In the genomic region with DNA sequence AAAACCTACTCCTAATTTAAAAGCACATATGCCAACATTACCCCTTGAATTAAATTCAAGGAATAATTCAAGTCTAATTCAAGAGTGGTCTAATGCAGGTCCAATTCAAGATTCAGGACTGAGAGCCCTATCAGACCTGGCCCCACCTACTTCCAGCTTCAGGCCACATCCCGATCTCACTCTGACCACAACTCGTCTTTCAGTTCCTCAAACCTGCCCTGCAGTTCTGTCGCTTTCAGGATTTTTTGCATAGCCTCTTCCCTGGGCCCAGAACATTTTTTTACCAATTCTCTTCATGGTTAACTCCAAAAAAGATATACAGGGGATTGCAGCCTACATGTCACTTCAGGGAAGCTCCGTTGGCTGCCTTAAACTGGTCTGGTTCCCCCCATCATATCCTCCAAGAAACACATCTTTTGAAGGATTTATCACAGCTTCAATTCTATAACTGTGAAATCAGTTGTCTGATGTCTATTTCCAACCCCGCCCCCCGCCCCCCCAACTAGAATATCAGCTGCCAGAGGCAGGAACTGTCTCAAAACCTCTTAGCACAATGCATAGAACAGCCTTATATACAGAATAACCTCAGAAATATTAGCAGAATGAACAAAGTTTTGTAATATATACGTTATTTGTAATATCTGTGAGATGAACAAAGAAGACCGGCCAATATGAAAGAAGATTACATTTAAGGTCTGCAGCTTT, we compare ENCODE assay signal across 8 cellular contexts. TPM values are rescaled to one million over a fixed set of nuclear protein-coding genes. Genes with fewer than 3 reads are reported as not detected.
DNase-seq lines count a peak whose midpoint lies in the region; ATAC-seq lines count a peak whose summit lies in the region.

No MANE protein-coding gene starts in this region.

- H3K27ac Mint-ChIP-seq in T-helper 2 cell treated with Interferon-gamma antibody and Interleukin-4, amounts not matched to agents 5 μg/mL and 100 μg/mL, for 36 hours = peak overlapping the region; percentile 4
- H3K27ac Mint-ChIP-seq in natural killer cell treated with Interleukin-12 subunit alpha and Interleukin-12 subunit beta and Interleukin-15 and Interleukin-18, amount 100 ng/mL, for 72 hours = peak overlapping the region; percentile 89 to 93

- H3K4me1 Mint-ChIP-seq in T-helper 2 cell treated with Interferon-gamma antibody and Interleukin-4, amounts not matched to agents 5 μg/mL and 100 μg/mL, for 36 hours (ENCODE audit: low read depth) = peaks cover 62% of the 10 kb centered on the region
- H3K4me1 Mint-ChIP-seq in natural killer cell treated with Interleukin-12 subunit alpha and Interleukin-12 subunit beta and Interleukin-15 and Interleukin-18, amount 100 ng/mL, for 72 hours (ENCODE audit: low read depth in 2 of 2) = peaks cover 84 to 85% of the 10 kb centered on the region in 2 donors

- no peaks in the 10 kb centered on the region for H3K9me3 Mint-ChIP-seq in T-helper 2 cell treated with Interferon-gamma antibody and Interleukin-4, amounts not matched to agents 5 μg/mL and 100 μg/mL, for 36 hours
- peaks cover 3% of the 10 kb centered on the region for H3K9me3 Mint-ChIP-seq in natural killer cell treated with Interleukin-12 subunit alpha and Interleukin-12 subunit beta and Interleukin-15 and Interleukin-18, amount 100 ng/mL, for 72 hours

- peak overlapping the region; percentile 63 for H3K4me3 Mint-ChIP-seq in T-helper 2 cell treated with Interferon-gamma antibody and Interleukin-4, amounts not matched to agents 5 μg/mL and 100 μg/mL, for 36 hours
- peak overlapping the region; percentile 90 for H3K4me3 Mint-ChIP-seq in natural killer cell treated with Interleukin-12 subunit alpha and Interleukin-12 subunit beta and Interleukin-15 and Interleukin-18, amount 100 ng/mL, for 72 hours

- H3K36me3 Mint-ChIP-seq in T-helper 2 cell treated with Interferon-gamma antibody and Interleukin-4, amounts not matched to agents 5 μg/mL and 100 μg/mL, for 36 hours (ENCODE audit: low read depth) = peaks cover 11% of the 10 kb centered on the region
- peaks cover 8% of the 10 kb centered on the region for H3K36me3 Mint-ChIP-seq in natural killer cell treated with Interleukin-12 subunit alpha and Interleukin-12 subunit beta and Interleukin-15 and Interleukin-18, amount 100 ng/mL, for 72 hours

- DNase-seq in T-helper 2 cell treated with Interferon-gamma antibody and Interleukin-4, amounts not matched to agents 5 μg/mL and 100 μg/mL, for 36 hours (ENCODE audit: low spot score) = no peak
- DNase-seq in T-helper 2 cell (no peak), OCI-M1 (lab: John Stamatoyannopoulos, UW) (peak; percentile 94), DMS 273 (lab: John Stamatoyannopoulos, UW; ENCODE audit: unreplicated experiment) (no peak), NCI-H524 treated with DMSO at 0.1 percent for 48 hours (lab: John Stamatoyannopoulos, UW) (no peak), LoVo (ENCODE audit: low spot score) (no peak)
- peak; percentile 77 for DNase-seq in natural killer cell treated with Interleukin-12 subunit alpha and Interleukin-12 subunit beta and Interleukin-15 and Interleukin-18, amount 100 ng/mL, for 72 hours (ENCODE audit: low spot score)

- H3K27me3 Mint-ChIP-seq in T-helper 2 cell treated with Interferon-gamma antibody and Interleukin-4, amounts not matched to agents 5 μg/mL and 100 μg/mL, for 36 hours (ENCODE audit: low read depth) = no peaks in the 10 kb centered on the region
- no peaks in the 10 kb centered on the region for H3K27me3 Mint-ChIP-seq in natural killer cell treated with Interleukin-12 subunit alpha and Interleukin-12 subunit beta and Interleukin-15 and Interleukin-18, amount 100 ng/mL, for 72 hours

- peak; percentile 87 for ATAC-seq in HG02943 (IDR thresholded peaks at IDR 0.05; ENCODE audit: low read depth, unreplicated experiment)
- ATAC-seq in natural killer cell treated with Interleukin-12 subunit alpha and Interleukin-12 subunit beta and Interleukin-15 and Interleukin-18, amount 100 ng/mL, for 72 hours = no peak

RNA-seq across cellular contexts. Expression of gene CCDC6, which starts 20.8 kb away (rescaled TPM):
- total RNA-seq in natural killer cell treated with Interleukin-12 subunit alpha and Interleukin-12 subunit beta and Interleukin-15 and Interleukin-18, amount 100 ng/mL, for 72 hours = 100 to 1,000 TPM in 1 of 2 donors, 10 to 100 TPM in 1; 65.7 to 104 TPM

Comparison
In these comparisons a context has a peak if more than half of its experiments do, and no peak if none do; other contexts are left out.
1. DNase-seq: peak in OCI-M1 (single experiment) and natural killer cell treated with Interleukin-12 subunit alpha and Interleukin-12 subunit beta and Interleukin-15 and Interleukin-18, amount 100 ng/mL, for 72 hours (single experiment); none in T-helper 2 cell treated with Interferon-gamma antibody and Interleukin-4, amounts not matched to agents 5 μg/mL and 100 μg/mL, for 36 hours (single experiment), T-helper 2 cell (0 of 5), DMS 273 (single experiment), NCI-H524 treated with DMSO at 0.1 percent for 48 hours (single experiment) and LoVo (single experiment).